In genomic region chr10:72316748-72317435, GRCh38 we compare ENCODE assay signal across 8 cellular contexts. TPM values are rescaled to one million over a fixed set of nuclear protein-coding genes. Genes with fewer than 3 reads are reported as not detected.
DNase-seq lines count a peak whose midpoint lies in the region; FAIRE-seq and TF ChIP-seq lines count a peak whose summit lies in the region.

No MANE protein-coding gene starts in this region.

- no peaks in the 10 kb centered on the region for H3K27me3 ChIP-seq in parathyroid adenoma (ENCODE audit: control insufficient read depth, insufficient read depth, low read length)

- H3K36me3 Mint-ChIP-seq in chondrocyte (ENCODE audit: low read depth), result no peaks in the 10 kb centered on the region

- H3K4me3 Mint-ChIP-seq in chondrocyte (ENCODE audit: unreplicated experiment), result no peak overlapping the region

- peaks cover 57% of the 10 kb centered on the region for H3K4me1 Mint-ChIP-seq in chondrocyte (ENCODE audit: low read depth)

- peaks cover 42% of the 10 kb centered on the region for H3K4me1 ChIP-seq in parathyroid adenoma

- TF ChIP-seq POLR2A in GM12892 (IDR thresholded peaks at IDR 0.05; ENCODE audit: low read depth, low read length), result no peak

- H3K36me3 ChIP-seq in parathyroid adenoma (ENCODE audit: control insufficient read depth, insufficient read depth, low read length), result no peaks in the 10 kb centered on the region

- no peaks in the 10 kb centered on the region for H3K9me3 ChIP-seq in parathyroid adenoma (ENCODE audit: control insufficient read depth, low read length)

- H3K27ac Mint-ChIP-seq in chondrocyte (ENCODE audit: unreplicated experiment), result peak overlapping the region; percentile 52

- no peaks in the 10 kb centered on the region for H3K9me3 Mint-ChIP-seq in chondrocyte (ENCODE audit: low read depth)

- H3K79me2 ChIP-seq in parathyroid adenoma, result no peaks in the 10 kb centered on the region

- no peak overlapping the region for H3K4me3 ChIP-seq in parathyroid adenoma (ENCODE audit: low read depth, low read length)

- H3K27me3 Mint-ChIP-seq in chondrocyte (ENCODE audit: low read depth), result no peaks in the 10 kb centered on the region

- H3K27ac ChIP-seq in parathyroid adenoma, result peak overlapping the region; percentile 79

- DNase-seq in GM12892 (ENCODE audit: insufficient read length) (peak; percentile 14), RPMI8226 (peak; percentile 94), chondrocyte (ENCODE audit: low spot score) (no peak), islet precursor cell (no peak), NCI-H2171 treated with DMSO at 0.1 percent for 48 hours (lab: John Stamatoyannopoulos, UW) (no peak), 8988T (no peak), GM20000 (ENCODE audit: low spot score) (no peak)

- no peak for FAIRE-seq in GM12892 (lab: Jason Lieb, UNC)

- no peak overlapping the region for H2AFZ ChIP-seq in parathyroid adenoma

- H3K9ac ChIP-seq in parathyroid adenoma, result no peak overlapping the region

- no peak overlapping the region for H3K4me2 ChIP-seq in parathyroid adenoma (ENCODE audit: low read length)

- TF ChIP-seq CTCF in chondrocyte (IDR thresholded peaks at IDR 0.05) (no peak), parathyroid adenoma (IDR thresholded peaks at IDR 0.05) (no peak), GM20000 (IDR thresholded peaks at IDR 0.05; ENCODE audit: extremely low read depth, missing control alignments) (no peak)

RNA-seq across cellular contexts. Expression of gene DNAJB12, which starts 37.8 kb away (rescaled TPM):
- polyA plus RNA-seq in GM12892 (2012; ENCODE audit: missing spikeins), result 9.9 TPM
- total RNA-seq in chondrocyte, result 27.3 to 29.8 TPM (median 28.7 TPM) in 3 replicates

RNA-seq across cellular contexts. Expression of gene DDIT4, which starts 43.2 kb away (rescaled TPM):
- polyA plus RNA-seq in GM12892 (2012; ENCODE audit: missing spikeins), result 158 TPM
- total RNA-seq in chondrocyte, result 68.5 to 241 TPM (median 227 TPM) in 3 replicates

Comparison
In these comparisons a context has a peak if more than half of its experiments do, and no peak if none do; other contexts are left out.
1. DNase-seq: peak in GM12892 (single experiment) and RPMI8226 (single experiment); none in chondrocyte (single experiment), islet precursor cell (single experiment), NCI-H2171 treated with DMSO at 0.1 percent for 48 hours (single experiment), 8988T (single experiment) and GM20000 (single experiment).